Comparison of ENCODE assay signal across 9 cellular contexts in the genomic region with DNA sequence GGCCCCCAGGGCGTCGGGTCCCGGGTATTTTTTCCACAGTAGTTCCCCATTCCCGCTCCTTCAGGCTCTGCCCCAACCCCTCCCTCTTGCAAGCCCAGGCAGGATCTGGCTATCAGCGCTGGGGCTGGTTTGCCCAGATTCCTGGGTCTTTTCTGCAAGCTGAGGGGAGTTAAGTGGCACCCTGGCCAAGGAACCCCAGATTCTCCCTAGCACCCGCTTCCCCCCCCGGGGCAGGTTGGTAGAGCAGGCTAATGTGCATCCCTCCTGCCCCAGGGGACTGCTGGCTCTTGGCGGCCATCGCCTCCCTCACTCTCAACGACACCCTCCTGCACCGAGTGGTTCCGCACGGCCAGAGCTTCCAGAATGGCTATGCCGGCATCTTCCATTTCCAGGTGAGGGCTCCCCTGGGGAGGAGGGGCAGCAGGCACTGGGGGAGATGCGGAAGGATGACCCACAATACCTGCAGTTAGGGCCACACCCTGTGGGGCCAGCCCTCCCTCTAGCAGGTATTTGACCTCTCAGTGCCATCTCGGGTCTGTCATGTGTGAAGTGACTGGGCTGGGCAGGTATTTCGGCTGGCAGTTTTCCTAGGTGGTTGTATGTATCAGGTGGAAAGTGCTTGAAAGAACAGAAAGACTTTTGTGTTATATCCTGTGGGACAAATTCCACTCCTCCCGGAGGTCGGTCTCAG. TPM values are rescaled to one million over a fixed set of nuclear protein-coding genes. Genes with fewer than 3 reads are reported as not detected.
DNase-seq lines count a peak whose midpoint lies in the region; ATAC-seq and TF ChIP-seq lines count a peak whose summit lies in the region.
"Had no signal": no experiment of that assay in that cellular context is flagged by ENCODE, and none has a peak within 500 bp of the region (broad histone marks: within the 10 kb centered on the region; RNA-seq: fewer than 3 reads in every experiment).

No MANE protein-coding gene starts in this region.

- POLR2A ChIA-PET in AG04449 (lab: Yijun Ruan, JAX) = no interaction called here

- H3K27me3 ChIP-seq in HUES48 (ENCODE audit: control insufficient read depth, insufficient read depth, low read length) = no peaks in the 10 kb centered on the region

- intact Hi-C loops in mucosa of descending colon (cut with DNase I, micrococcal nuclease) = no loop called here

- no peak overlapping the region for H3K9ac ChIP-seq in HUES48 (ENCODE audit: low read depth, low read length)

- ATAC-seq in mucosa of descending colon = no peak

- no peak for TF ChIP-seq CTCF in AG04449 (IDR thresholded peaks at IDR 0.05; ENCODE audit: insufficient read depth, low read length, missing control alignments)
- TF ChIP-seq CTCF in cardiac fibroblast (IDR thresholded peaks at IDR 0.05; ENCODE audit: low read depth, low read length) = no peak
- TF ChIP-seq CTCF in mucosa of descending colon (IDR thresholded peaks at IDR 0.05) = no peak

- H3K4me3 ChIP-seq in AG04449 (ENCODE audit: low read depth, low read length) = peak overlapping the region; percentile 86
- peak overlapping the region; percentile 95 for H3K4me3 ChIP-seq in HUES48 (ENCODE audit: low read depth, low read length)
- H3K4me3 ChIP-seq in cardiac fibroblast (replicated peaks in 1 of 2; ENCODE audit: low read depth in 2 of 2, low read length in 2 of 2) = peak overlapping the region; percentile 86 to 89
- H3K4me3 ChIP-seq in mucosa of descending colon = no peak overlapping the region

- CTCF ChIA-PET in AG04449 (lab: Yijun Ruan, JAX) = interaction anchor here (1.1 to 2.2 kb wide), 8 partner anchors 16 to 132 kb away, joined by 3 to 13 read pairs (median 4); partner anchors contain the start of genes CDC42EP2, TM7SF2 and ZNHIT2

- H3K36me3 ChIP-seq in HUES48 (ENCODE audit: control insufficient read depth, insufficient read depth, low read length) (peaks cover 31% of the 10 kb centered on the region), mucosa of descending colon (ENCODE audit: low read depth) (peaks cover 9% of the 10 kb centered on the region)

- no peak overlapping the region for H3K27ac ChIP-seq in HUES48 (ENCODE audit: low read depth, low read length)

- peaks cover 39% of the 10 kb centered on the region for H3K4me1 ChIP-seq in HUES48 (ENCODE audit: control insufficient read depth, insufficient read depth, low read length)
- H3K4me1 ChIP-seq in mucosa of descending colon (ENCODE audit: low read depth) = peaks cover 17% of the 10 kb centered on the region

- DNase-seq in AG04449 (ENCODE audit: low read depth, low spot score) (no peak), cardiac fibroblast (ENCODE audit: low read depth in 2 of 2) (no peak), mucosa of descending colon (peak; percentile 29 to 62 (median 47)), NCI-H748 (lab: John Stamatoyannopoulos, UW; ENCODE audit: unreplicated experiment) (no peak), NCI-H2029 (lab: John Stamatoyannopoulos, UW) (no peak), GOT3 (lab: John Stamatoyannopoulos, UW) (no peak)
- no peak for DNase-seq in activated naive CD4-positive, alpha-beta T cell treated with anti-CD3 and anti-CD28 coated beads, Interleukin-2, amount 50 U/mL, for 16 hours

- H3K9me3 ChIP-seq in HUES48 (ENCODE audit: control insufficient read depth, insufficient read depth, low read length) (no peaks in the 10 kb centered on the region), mucosa of descending colon (no peaks in the 10 kb centered on the region)

RNA-seq across cellular contexts. Expression of gene CAPN1, which starts 1.6 kb away (rescaled TPM):
- 100 to 1,000 TPM; 211 to 389 (median 271) TPM for total RNA-seq in mucosa of descending colon

RNA-seq across cellular contexts. Expression of gene SPDYC, which starts 13.3 kb away (rescaled TPM):
- total RNA-seq in mucosa of descending colon = not detected
- total RNA-seq: right cardiac atrium had no signal

RNA-seq across cellular contexts. Expression of gene SYVN1, which starts 49.0 kb away (rescaled TPM):
- 10 to 100 TPM; 59.7 to 62.2 (median 60.3) TPM for total RNA-seq in mucosa of descending colon

Comparison
In these comparisons a context has a peak if more than half of its experiments do, and no peak if none do; other contexts are left out.
1. DNase-seq: peak in mucosa of descending colon (3 of 3); none in AG04449 (single experiment), cardiac fibroblast (0 of 2), NCI-H748 (single experiment), NCI-H2029 (single experiment), activated naive CD4-positive, alpha-beta T cell treated with anti-CD3 and anti-CD28 coated beads, Interleukin-2, amount 50 U/mL, for 16 hours (single experiment) and GOT3 (single experiment).